ENCODE assay signal across 9 cellular contexts in genomic region chr9:86766912-86767311, GRCh38.
DNase-seq lines count a peak whose midpoint lies in the region; ATAC-seq and TF ChIP-seq lines count a peak whose summit lies in the region.
"Had no signal": no experiment of that assay in that cellular context is flagged by ENCODE, and none has a peak within 500 bp of the region (broad histone marks: within the 10 kb centered on the region; RNA-seq: fewer than 3 reads in every experiment).

No MANE protein-coding gene starts in this region.

- no peaks in the 10 kb centered on the region for H3K36me3 ChIP-seq in H7 (replicated peaks; ENCODE audit: control insufficient read depth, insufficient read depth, low read length)

- DNase-seq in H7 (peak; percentile 18), RKO (ENCODE audit: low spot score) (peak; percentile 83), fibroblast of mammary gland (ENCODE audit: low read depth) (peak; percentile 88), posterior vena cava (ENCODE audit: low spot score) (peak; percentile 84), NCI-H446 (lab: John Stamatoyannopoulos, UW) (no peak), GM19240 (ENCODE audit: insufficient read length, low spot score) (no peak)
- DNase-seq: NCI-H2029 had no signal

- TF ChIP-seq CTCF in fibroblast of mammary gland (conservative IDR thresholded peaks at IDR 0.05; ENCODE audit: control insufficient read depth, insufficient read depth, low read depth, low read length) = no peak

- no peak for ATAC-seq in GM21390 (IDR thresholded peaks at IDR 0.05; ENCODE audit: unreplicated experiment)
- no peak for ATAC-seq in HG03432 (IDR thresholded peaks at IDR 0.05; ENCODE audit: unreplicated experiment)

- intact Hi-C loops in posterior vena cava (cut with DNase I) = no loop called here

- no peak overlapping the region for H3K4me3 ChIP-seq in H7 (ENCODE audit: insufficient read depth, low read depth, low read length)
- H3K4me3 ChIP-seq in fibroblast of mammary gland (ENCODE audit: control insufficient read depth, low read depth, low read length) = no peak overlapping the region

- H3K27me3 ChIP-seq in H7 (ENCODE audit: control insufficient read depth, insufficient read depth, low read length) = no peaks in the 10 kb centered on the region

Comparison
In these comparisons a context has a peak if more than half of its experiments do, and no peak if none do; other contexts are left out.
1. DNase-seq: peak in H7 (single experiment), RKO (single experiment), fibroblast of mammary gland (single experiment) and posterior vena cava (single experiment); none in NCI-H446 (0 of 2) and GM19240 (single experiment).